8 cellular contexts compared by ENCODE assay signal in genomic region chr11:14499560-14500180, GRCh38. TPM values are rescaled to one million over a fixed set of nuclear protein-coding genes. Genes with fewer than 3 reads are reported as not detected.
DNase-seq lines count a peak whose midpoint lies in the region; ATAC-seq and TF ChIP-seq lines count a peak whose summit lies in the region.

Gene COPB1, minus strand, starts transcription at chr11:14499811. Its CDS starts 883 bp downstream, at chr11:14498928.

- H3K4me3 ChIP-seq in DOHH2 (ENCODE audit: low read length) (peak within 1 kb of the TSS; percentile 95), GM23338 (peak within 1 kb of the TSS; percentile 60)

- ATAC-seq in GM23338: peak; percentile 97
- peak; percentile 99 to 100 for ATAC-seq in natural killer cell treated with Interleukin-12 subunit alpha and Interleukin-12 subunit beta and Interleukin-15 and Interleukin-18, amount 100 ng/mL, for 72 hours
- ATAC-seq in stimulated activated naive CD8-positive, alpha-beta T cell treated with anti-CD3 and anti-CD28 coated beads, Interleukin-15, Interleukin-2, amounts not matched to agents 100 U/mL and 50 U/mL, for 24 hours: peak; percentile 99

- H3K27me3 ChIP-seq in DOHH2 (ENCODE audit: control insufficient read depth, low read length) (no peaks in the 10 kb centered on the region), GM23338 (ENCODE audit: insufficient read depth) (no peaks in the 10 kb centered on the region)

- H3K4me2 ChIP-seq in DOHH2 (ENCODE audit: low read length) (peak within 1 kb of the TSS; percentile 90), GM23338 (peak within 1 kb of the TSS; percentile 81)

- peaks cover 17% of the 10 kb centered on the region for H3K4me1 ChIP-seq in DOHH2 (ENCODE audit: control insufficient read depth, low read length)
- no peaks in the 10 kb centered on the region for H3K4me1 ChIP-seq in GM23338 (ENCODE audit: insufficient read depth)

- H3K27me3 Mint-ChIP-seq in GM23338 (ENCODE audit: insufficient read depth, low read depth, poor library complexity): peaks cover 2% of the 10 kb centered on the region
- H3K27me3 Mint-ChIP-seq in natural killer cell treated with Interleukin-12 subunit alpha and Interleukin-12 subunit beta and Interleukin-15 and Interleukin-18, amount 100 ng/mL, for 72 hours: no peaks in the 10 kb centered on the region

- peak within 1 kb of the TSS; percentile 98 for H3K27ac Mint-ChIP-seq in GM23338
- H3K27ac Mint-ChIP-seq in natural killer cell treated with Interleukin-12 subunit alpha and Interleukin-12 subunit beta and Interleukin-15 and Interleukin-18, amount 100 ng/mL, for 72 hours: peak within 1 kb of the TSS; percentile 84 to 98

- no peaks in the 10 kb centered on the region for H3K9me3 ChIP-seq in DOHH2 (ENCODE audit: control insufficient read depth, insufficient read depth, low read length)

- H4K20me1 ChIP-seq in DOHH2 (ENCODE audit: control insufficient read depth, insufficient read depth, low read depth, low read length): peaks cover 3% of the 10 kb centered on the region; the same call in 1 of the 2 replicates
- no peaks in the 10 kb centered on the region for H4K20me1 ChIP-seq in GM23338 (replicated peaks; ENCODE audit: insufficient read depth)

- H3K9me3 Mint-ChIP-seq in GM23338: no peaks in the 10 kb centered on the region
- H3K9me3 Mint-ChIP-seq in natural killer cell treated with Interleukin-12 subunit alpha and Interleukin-12 subunit beta and Interleukin-15 and Interleukin-18, amount 100 ng/mL, for 72 hours: no peaks in the 10 kb centered on the region

- no peaks in the 10 kb centered on the region for H3K9me2 ChIP-seq in DOHH2 (replicated peaks; ENCODE audit: control insufficient read depth, low read length)
- no peaks in the 10 kb centered on the region for H3K9me2 ChIP-seq in GM23338 (ENCODE audit: insufficient read depth)

- peak; percentile 95 for DNase-seq in GM23338 (ENCODE audit: low spot score)
- peak; percentile 91 for DNase-seq in LHCN-M2 (ENCODE audit: low read depth)
- peak; percentile 89 for DNase-seq in RPMI8226
- peak; percentile 82 to 83 for DNase-seq in activated T-helper 1 cell treated with anti-CD3 and anti-CD28 coated beads, Interleukin-2, amount 50 U/mL, for 16 hours (ENCODE audit: low read depth in 1 of 2, low spot score in 1 of 2)
- DNase-seq in fibroblast of peridontal ligament (ENCODE audit: extremely low read depth): peak; percentile 94
- peak; percentile 95 for DNase-seq in natural killer cell treated with Interleukin-12 subunit alpha and Interleukin-12 subunit beta and Interleukin-15 and Interleukin-18, amount 100 ng/mL, for 72 hours (ENCODE audit: low spot score)
- DNase-seq in stimulated activated naive CD8-positive, alpha-beta T cell treated with anti-CD3 and anti-CD28 coated beads, Interleukin-15, Interleukin-2, amounts not matched to agents 100 U/mL and 50 U/mL, for 24 hours: peak; percentile 92

- H3F3A ChIP-seq in DOHH2 (ENCODE audit: control insufficient read depth, insufficient read depth) (peaks cover 23% of the 10 kb centered on the region), GM23338 (replicated peaks; ENCODE audit: low read depth) (no peaks in the 10 kb centered on the region)

- peak within 1 kb of the TSS; percentile 91 for H3K4me3 Mint-ChIP-seq in GM23338
- peak within 1 kb of the TSS; percentile 86 for H3K4me3 Mint-ChIP-seq in natural killer cell treated with Interleukin-12 subunit alpha and Interleukin-12 subunit beta and Interleukin-15 and Interleukin-18, amount 100 ng/mL, for 72 hours

- H3K36me3 Mint-ChIP-seq in GM23338 (ENCODE audit: low read depth): peaks cover 22% of the 10 kb centered on the region; the same call in 2 of the 3 replicates
- peaks cover 21% of the 10 kb centered on the region for H3K36me3 Mint-ChIP-seq in natural killer cell treated with Interleukin-12 subunit alpha and Interleukin-12 subunit beta and Interleukin-15 and Interleukin-18, amount 100 ng/mL, for 72 hours

- peak within 1 kb of the TSS; percentile 63; the same call in 1 of the 2 replicates for H2AFZ ChIP-seq in GM23338

- peaks cover 4% of the 10 kb centered on the region; the same call in 1 of the 3 replicates for H3K4me1 Mint-ChIP-seq in GM23338
- H3K4me1 Mint-ChIP-seq in natural killer cell treated with Interleukin-12 subunit alpha and Interleukin-12 subunit beta and Interleukin-15 and Interleukin-18, amount 100 ng/mL, for 72 hours (ENCODE audit: low read depth in 2 of 2): peaks cover 31 to 44% of the 10 kb centered on the region in 2 donors

- H3K79me2 ChIP-seq in DOHH2 (ENCODE audit: control insufficient read depth, low read length): peaks cover 45% of the 10 kb centered on the region
- H3K79me2 ChIP-seq in GM23338 (replicated peaks; ENCODE audit: insufficient read depth): peaks cover 26% of the 10 kb centered on the region

- TF ChIP-seq CTCF in DOHH2 (IDR thresholded peaks at IDR 0.05; ENCODE audit: low read depth, low read length, poor library complexity, severe bottlenecking) (no peak), GM23338 (conservative IDR thresholded peaks at IDR 0.05; ENCODE audit: low read depth in 2 of 2) (no peak)

- H3K27ac ChIP-seq in DOHH2 (ENCODE audit: low read depth, low read length): peak within 1 kb of the TSS; percentile 50
- H3K27ac ChIP-seq in GM23338 (ENCODE audit: low read depth): peak within 1 kb of the TSS; percentile 51

- H3K36me3 ChIP-seq in DOHH2 (ENCODE audit: control insufficient read depth, low read length) (peaks cover 49% of the 10 kb centered on the region), GM23338 (ENCODE audit: insufficient read depth) (peaks cover 14% of the 10 kb centered on the region)

TF ChIP-seq in GM23338, 12 proteins besides CTCF, POLR2A, EP300 and RAD21 (continues in another document):
- TF ChIP-seq POLR2AphosphoS5 (IDR thresholded peaks at IDR 0.05; ENCODE audit: low read depth): peak; percentile 94
- no peak for TF ChIP-seq REST (IDR thresholded peaks at IDR 0.05; ENCODE audit: unreplicated experiment)

RNA-seq across cellular contexts. Expression of gene COPB1, which starts in this region (rescaled TPM):
- total RNA-seq in GM23338 (2014; rRNA removed; shearing (Covaris generic)): 94.7 and 104 TPM in 2 replicates
- 39.6 and 42.3 TPM in 2 replicates for polyA plus RNA-seq in GM23338 (2016; fragmentation: Nextera tagmentation; extraction: Ambion mirVana)
- 232 and 235 TPM in 2 replicates for total RNA-seq in LHCN-M2 (2014; rRNA removed)
- 74.5 TPM for polyA plus RNA-seq in LHCN-M2 (2012)
- 100 to 1,000 TPM in 1 of 2 donors, 10 to 100 TPM in 1; 88.4 to 107 TPM for total RNA-seq in natural killer cell treated with Interleukin-12 subunit alpha and Interleukin-12 subunit beta and Interleukin-15 and Interleukin-18, amount 100 ng/mL, for 72 hours

Comparison
In these comparisons a context has a peak if more than half of its experiments do, and no peak if none do; other contexts are left out.
1. Peak in every context shown above with its lines: DNase-seq, ATAC-seq, H3K4me3 ChIP-seq and H3K27ac ChIP-seq.